ENCODE assay signal across 11 cellular contexts in genomic region chr13:109271991-109272454, GRCh38.
DNase-seq lines count a peak whose midpoint lies in the region; ATAC-seq lines count a peak whose summit lies in the region.
"Had no signal": no experiment of that assay in that cellular context is flagged by ENCODE, and none has a peak within 500 bp of the region (broad histone marks: within the 10 kb centered on the region; RNA-seq: fewer than 3 reads in every experiment).

No MANE protein-coding gene starts in this region.

- no peak for ATAC-seq in HG03439 (IDR thresholded peaks at IDR 0.05; ENCODE audit: unreplicated experiment)

- DNase-seq in Daoy (ENCODE audit: low read depth) (peak; percentile 56), NCI-H226 (peak; percentile 78), astrocyte of the hippocampus (ENCODE audit: low read depth, low spot score) (peak; percentile 84), left kidney (ENCODE audit: low read depth, low spot score) (peak; percentile 7), NCI-H146 treated with DMSO at 0.1 percent for 48 hours (lab: John Stamatoyannopoulos, UW; ENCODE audit: unreplicated experiment) (no peak), DMS114 treated with DMSO at 0.1 percent for 48 hours (lab: John Stamatoyannopoulos, UW; ENCODE audit: unreplicated experiment) (no peak), ecto neural progenitor cell (ENCODE audit: low spot score) (no peak)
- DNase-seq: glutamatergic neuron; NCI-H1694 treated with DMSO at 0.1 percent for 48 hours; stimulated activated naive CD4-positive, alpha-beta T cell treated with Interleukin-2 at 50 U/mL for 16 hours had no signal

Comparison
In these comparisons a context has a peak if more than half of its experiments do, and no peak if none do; other contexts are left out.
1. DNase-seq: peak in Daoy (single experiment), NCI-H226 (single experiment), astrocyte of the hippocampus (single experiment) and left kidney (single experiment); none in NCI-H146 treated with DMSO at 0.1 percent for 48 hours (single experiment), DMS114 treated with DMSO at 0.1 percent for 48 hours (single experiment) and ecto neural progenitor cell (single experiment).